Comparison of ENCODE assay signal across 1 cellular context in the genomic region with DNA sequence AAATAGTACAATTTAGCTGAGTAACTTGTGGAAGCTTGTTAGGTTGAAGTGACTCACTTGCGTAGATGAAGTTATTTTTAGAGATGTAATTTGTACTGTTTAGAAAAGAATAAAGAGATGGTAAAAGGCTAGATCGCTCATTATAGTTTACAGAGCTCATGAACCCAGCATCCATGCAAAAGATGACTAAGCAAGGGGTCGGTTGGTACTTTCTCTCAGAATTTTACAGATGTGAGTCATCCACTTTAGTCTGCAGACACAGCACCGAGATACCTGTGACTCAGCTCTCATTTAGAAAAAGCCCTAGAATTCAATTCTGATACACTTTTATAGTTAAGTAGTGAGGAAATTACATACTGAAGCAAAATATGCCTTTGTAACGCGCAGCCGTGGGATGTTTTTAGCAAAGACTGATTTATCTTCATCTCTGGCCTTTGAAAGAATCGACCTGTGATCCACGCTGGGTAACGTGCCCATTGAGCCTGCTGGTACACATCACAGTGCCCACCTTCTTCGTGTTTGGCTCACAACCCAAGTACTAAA.
TF ChIP-seq lines count a peak whose summit lies in the region.

No MANE protein-coding gene starts in this region.

TF ChIP-seq in K562, 482 proteins besides CTCF, POLR2A, EP300 and RAD21 (continued from another document and continues in another):
- TF ChIP-seq, protein P1, sequence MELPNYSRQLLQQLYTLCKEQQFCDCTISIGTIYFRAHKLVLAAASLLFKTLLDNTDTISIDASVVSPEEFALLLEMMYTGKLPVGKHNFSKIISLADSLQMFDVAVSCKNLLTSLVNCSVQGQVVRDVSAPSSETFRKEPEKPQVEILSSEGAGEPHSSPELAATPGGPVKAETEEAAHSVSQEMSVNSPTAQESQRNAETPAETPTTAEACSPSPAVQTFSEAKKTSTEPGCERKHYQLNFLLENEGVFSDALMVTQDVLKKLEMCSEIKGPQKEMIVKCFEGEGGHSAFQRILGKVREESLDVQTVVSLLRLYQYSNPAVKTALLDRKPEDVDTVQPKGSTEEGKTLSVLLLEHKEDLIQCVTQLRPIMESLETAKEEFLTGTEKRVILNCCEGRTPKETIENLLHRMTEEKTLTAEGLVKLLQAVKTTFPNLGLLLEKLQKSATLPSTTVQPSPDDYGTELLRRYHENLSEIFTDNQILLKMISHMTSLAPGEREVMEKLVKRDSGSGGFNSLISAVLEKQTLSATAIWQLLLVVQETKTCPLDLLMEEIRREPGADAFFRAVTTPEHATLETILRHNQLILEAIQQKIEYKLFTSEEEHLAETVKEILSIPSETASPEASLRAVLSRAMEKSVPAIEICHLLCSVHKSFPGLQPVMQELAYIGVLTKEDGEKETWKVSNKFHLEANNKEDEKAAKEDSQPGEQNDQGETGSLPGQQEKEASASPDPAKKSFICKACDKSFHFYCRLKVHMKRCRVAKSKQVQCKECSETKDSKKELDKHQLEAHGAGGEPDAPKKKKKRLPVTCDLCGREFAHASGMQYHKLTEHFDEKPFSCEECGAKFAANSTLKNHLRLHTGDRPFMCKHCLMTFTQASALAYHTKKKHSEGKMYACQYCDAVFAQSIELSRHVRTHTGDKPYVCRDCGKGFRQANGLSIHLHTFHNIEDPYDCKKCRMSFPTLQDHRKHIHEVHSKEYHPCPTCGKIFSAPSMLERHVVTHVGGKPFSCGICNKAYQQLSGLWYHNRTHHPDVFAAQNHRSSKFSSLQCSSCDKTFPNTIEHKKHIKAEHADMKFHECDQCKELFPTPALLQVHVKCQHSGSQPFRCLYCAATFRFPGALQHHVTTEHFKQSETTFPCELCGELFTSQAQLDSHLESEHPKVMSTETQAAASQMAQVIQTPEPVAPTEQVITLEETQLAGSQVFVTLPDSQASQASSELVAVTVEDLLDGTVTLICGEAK (IDR thresholded peaks at IDR 0.05) = no peak
- TF ChIP-seq, protein P1 (CRISPR knock-in tag; IDR thresholded peaks at IDR 0.05) = no peak
- TF ChIP-seq, protein P2, sequence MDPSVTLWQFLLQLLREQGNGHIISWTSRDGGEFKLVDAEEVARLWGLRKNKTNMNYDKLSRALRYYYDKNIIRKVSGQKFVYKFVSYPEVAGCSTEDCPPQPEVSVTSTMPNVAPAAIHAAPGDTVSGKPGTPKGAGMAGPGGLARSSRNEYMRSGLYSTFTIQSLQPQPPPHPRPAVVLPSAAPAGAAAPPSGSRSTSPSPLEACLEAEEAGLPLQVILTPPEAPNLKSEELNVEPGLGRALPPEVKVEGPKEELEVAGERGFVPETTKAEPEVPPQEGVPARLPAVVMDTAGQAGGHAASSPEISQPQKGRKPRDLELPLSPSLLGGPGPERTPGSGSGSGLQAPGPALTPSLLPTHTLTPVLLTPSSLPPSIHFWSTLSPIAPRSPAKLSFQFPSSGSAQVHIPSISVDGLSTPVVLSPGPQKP (CRISPR knock-in tag; IDR thresholded peaks at IDR 0.05) = no peak
- no peak for TF ChIP-seq HMGN3 (IDR thresholded peaks at IDR 0.05; ENCODE audit: borderline replicate concordance, extremely low read depth, insufficient read length, low read depth, low read length)
- TF ChIP-seq SUPT5H (IDR thresholded peaks at IDR 0.05) = no peak
- TF ChIP-seq, protein P3, sequence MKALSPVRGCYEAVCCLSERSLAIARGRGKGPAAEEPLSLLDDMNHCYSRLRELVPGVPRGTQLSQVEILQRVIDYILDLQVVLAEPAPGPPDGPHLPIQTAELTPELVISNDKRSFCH (CRISPR knock-in tag; IDR thresholded peaks at IDR 0.05) = no peak
- TF ChIP-seq, protein P3 (tag; IDR thresholded peaks at IDR 0.05) = no peak
- no peak for TF ChIP-seq ZNF77 (CRISPR knock-in tag; IDR thresholded peaks at IDR 0.05)
- no peak for TF ChIP-seq FOXK1 (CRISPR knock-in tag; IDR thresholded peaks at IDR 0.05; ENCODE audit: borderline replicate concordance)
- no peak for TF ChIP-seq MCM3 (IDR thresholded peaks at IDR 0.05)
- TF ChIP-seq ZNF445 (CRISPR knock-in tag; IDR thresholded peaks at IDR 0.05; ENCODE audit: low read depth) = no peak
- TF ChIP-seq, protein P4, sequence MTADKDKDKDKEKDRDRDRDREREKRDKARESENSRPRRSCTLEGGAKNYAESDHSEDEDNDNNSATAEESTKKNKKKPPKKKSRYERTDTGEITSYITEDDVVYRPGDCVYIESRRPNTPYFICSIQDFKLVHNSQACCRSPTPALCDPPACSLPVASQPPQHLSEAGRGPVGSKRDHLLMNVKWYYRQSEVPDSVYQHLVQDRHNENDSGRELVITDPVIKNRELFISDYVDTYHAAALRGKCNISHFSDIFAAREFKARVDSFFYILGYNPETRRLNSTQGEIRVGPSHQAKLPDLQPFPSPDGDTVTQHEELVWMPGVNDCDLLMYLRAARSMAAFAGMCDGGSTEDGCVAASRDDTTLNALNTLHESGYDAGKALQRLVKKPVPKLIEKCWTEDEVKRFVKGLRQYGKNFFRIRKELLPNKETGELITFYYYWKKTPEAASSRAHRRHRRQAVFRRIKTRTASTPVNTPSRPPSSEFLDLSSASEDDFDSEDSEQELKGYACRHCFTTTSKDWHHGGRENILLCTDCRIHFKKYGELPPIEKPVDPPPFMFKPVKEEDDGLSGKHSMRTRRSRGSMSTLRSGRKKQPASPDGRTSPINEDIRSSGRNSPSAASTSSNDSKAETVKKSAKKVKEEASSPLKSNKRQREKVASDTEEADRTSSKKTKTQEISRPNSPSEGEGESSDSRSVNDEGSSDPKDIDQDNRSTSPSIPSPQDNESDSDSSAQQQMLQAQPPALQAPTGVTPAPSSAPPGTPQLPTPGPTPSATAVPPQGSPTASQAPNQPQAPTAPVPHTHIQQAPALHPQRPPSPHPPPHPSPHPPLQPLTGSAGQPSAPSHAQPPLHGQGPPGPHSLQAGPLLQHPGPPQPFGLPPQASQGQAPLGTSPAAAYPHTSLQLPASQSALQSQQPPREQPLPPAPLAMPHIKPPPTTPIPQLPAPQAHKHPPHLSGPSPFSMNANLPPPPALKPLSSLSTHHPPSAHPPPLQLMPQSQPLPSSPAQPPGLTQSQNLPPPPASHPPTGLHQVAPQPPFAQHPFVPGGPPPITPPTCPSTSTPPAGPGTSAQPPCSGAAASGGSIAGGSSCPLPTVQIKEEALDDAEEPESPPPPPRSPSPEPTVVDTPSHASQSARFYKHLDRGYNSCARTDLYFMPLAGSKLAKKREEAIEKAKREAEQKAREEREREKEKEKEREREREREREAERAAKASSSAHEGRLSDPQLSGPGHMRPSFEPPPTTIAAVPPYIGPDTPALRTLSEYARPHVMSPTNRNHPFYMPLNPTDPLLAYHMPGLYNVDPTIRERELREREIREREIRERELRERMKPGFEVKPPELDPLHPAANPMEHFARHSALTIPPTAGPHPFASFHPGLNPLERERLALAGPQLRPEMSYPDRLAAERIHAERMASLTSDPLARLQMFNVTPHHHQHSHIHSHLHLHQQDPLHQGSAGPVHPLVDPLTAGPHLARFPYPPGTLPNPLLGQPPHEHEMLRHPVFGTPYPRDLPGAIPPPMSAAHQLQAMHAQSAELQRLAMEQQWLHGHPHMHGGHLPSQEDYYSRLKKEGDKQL (CRISPR knock-in tag; IDR thresholded peaks at IDR 0.05; ENCODE audit: borderline replicate concordance) = no peak
- TF ChIP-seq ZKSCAN8 (CRISPR knock-in tag; IDR thresholded peaks at IDR 0.05) = no peak
- TF ChIP-seq CSDE1 (IDR thresholded peaks at IDR 0.05) = no peak
- no peak for TF ChIP-seq TEAD4 (IDR thresholded peaks at IDR 0.05; ENCODE audit: low read length)
- no peak for TF ChIP-seq TEAD4 (CRISPR knock-in tag; IDR thresholded peaks at IDR 0.05; ENCODE audit: borderline replicate concordance)
- no peak for TF ChIP-seq ATF1 (CRISPR knock-in tag; IDR thresholded peaks at IDR 0.05)
- no peak for TF ChIP-seq ATF1 (tag; IDR thresholded peaks at IDR 0.05)
- TF ChIP-seq PRMT5 (CRISPR knock-in tag; IDR thresholded peaks at IDR 0.05) = no peak
- TF ChIP-seq C11orf30 (IDR thresholded peaks at IDR 0.05; ENCODE audit: low read depth) = peak; percentile 68
- no peak for TF ChIP-seq HDAC8 (tag; IDR thresholded peaks at IDR 0.05)
- no peak for TF ChIP-seq STAT5A (IDR thresholded peaks at IDR 0.05; ENCODE audit: borderline replicate concordance, low read length)
- no peak for TF ChIP-seq KDM2B (CRISPR knock-in tag; IDR thresholded peaks at IDR 0.05)
- TF ChIP-seq SMARCC2 (IDR thresholded peaks at IDR 0.05; ENCODE audit: low read depth) = peak; percentile 65
- TF ChIP-seq, protein P5, sequence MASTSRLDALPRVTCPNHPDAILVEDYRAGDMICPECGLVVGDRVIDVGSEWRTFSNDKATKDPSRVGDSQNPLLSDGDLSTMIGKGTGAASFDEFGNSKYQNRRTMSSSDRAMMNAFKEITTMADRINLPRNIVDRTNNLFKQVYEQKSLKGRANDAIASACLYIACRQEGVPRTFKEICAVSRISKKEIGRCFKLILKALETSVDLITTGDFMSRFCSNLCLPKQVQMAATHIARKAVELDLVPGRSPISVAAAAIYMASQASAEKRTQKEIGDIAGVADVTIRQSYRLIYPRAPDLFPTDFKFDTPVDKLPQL (IDR thresholded peaks at IDR 0.05; ENCODE audit: extremely low read depth, insufficient read length) = no peak
- TF ChIP-seq XRCC5 (IDR thresholded peaks at IDR 0.05; ENCODE audit: low read depth, low read length) = no peak
- no peak for TF ChIP-seq ZNF551 (CRISPR knock-in tag; IDR thresholded peaks at IDR 0.05)
- TF ChIP-seq, protein P6, sequence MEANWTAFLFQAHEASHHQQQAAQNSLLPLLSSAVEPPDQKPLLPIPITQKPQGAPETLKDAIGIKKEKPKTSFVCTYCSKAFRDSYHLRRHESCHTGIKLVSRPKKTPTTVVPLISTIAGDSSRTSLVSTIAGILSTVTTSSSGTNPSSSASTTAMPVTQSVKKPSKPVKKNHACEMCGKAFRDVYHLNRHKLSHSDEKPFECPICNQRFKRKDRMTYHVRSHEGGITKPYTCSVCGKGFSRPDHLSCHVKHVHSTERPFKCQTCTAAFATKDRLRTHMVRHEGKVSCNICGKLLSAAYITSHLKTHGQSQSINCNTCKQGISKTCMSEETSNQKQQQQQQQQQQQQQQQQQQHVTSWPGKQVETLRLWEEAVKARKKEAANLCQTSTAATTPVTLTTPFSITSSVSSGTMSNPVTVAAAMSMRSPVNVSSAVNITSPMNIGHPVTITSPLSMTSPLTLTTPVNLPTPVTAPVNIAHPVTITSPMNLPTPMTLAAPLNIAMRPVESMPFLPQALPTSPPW (CRISPR knock-in tag; IDR thresholded peaks at IDR 0.05) = no peak
- TF ChIP-seq SREBF1 (IDR thresholded peaks at IDR 0.05; ENCODE audit: borderline replicate concordance, low read depth, low read length) = no peak
- no peak for TF ChIP-seq ZFPM2 (CRISPR knock-in tag; IDR thresholded peaks at IDR 0.05)
- peak; percentile 30 for TF ChIP-seq FOS (IDR thresholded peaks at IDR 0.05; ENCODE audit: extremely low read depth, insufficient read length)
- TF ChIP-seq, protein P7, sequence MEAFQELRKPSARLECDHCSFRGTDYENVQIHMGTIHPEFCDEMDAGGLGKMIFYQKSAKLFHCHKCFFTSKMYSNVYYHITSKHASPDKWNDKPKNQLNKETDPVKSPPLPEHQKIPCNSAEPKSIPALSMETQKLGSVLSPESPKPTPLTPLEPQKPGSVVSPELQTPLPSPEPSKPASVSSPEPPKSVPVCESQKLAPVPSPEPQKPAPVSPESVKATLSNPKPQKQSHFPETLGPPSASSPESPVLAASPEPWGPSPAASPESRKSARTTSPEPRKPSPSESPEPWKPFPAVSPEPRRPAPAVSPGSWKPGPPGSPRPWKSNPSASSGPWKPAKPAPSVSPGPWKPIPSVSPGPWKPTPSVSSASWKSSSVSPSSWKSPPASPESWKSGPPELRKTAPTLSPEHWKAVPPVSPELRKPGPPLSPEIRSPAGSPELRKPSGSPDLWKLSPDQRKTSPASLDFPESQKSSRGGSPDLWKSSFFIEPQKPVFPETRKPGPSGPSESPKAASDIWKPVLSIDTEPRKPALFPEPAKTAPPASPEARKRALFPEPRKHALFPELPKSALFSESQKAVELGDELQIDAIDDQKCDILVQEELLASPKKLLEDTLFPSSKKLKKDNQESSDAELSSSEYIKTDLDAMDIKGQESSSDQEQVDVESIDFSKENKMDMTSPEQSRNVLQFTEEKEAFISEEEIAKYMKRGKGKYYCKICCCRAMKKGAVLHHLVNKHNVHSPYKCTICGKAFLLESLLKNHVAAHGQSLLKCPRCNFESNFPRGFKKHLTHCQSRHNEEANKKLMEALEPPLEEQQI (IDR thresholded peaks at IDR 0.05) = no peak
- no peak for TF ChIP-seq PHTF2 (CRISPR knock-in tag; IDR thresholded peaks at IDR 0.05)
- TF ChIP-seq, protein P8, sequence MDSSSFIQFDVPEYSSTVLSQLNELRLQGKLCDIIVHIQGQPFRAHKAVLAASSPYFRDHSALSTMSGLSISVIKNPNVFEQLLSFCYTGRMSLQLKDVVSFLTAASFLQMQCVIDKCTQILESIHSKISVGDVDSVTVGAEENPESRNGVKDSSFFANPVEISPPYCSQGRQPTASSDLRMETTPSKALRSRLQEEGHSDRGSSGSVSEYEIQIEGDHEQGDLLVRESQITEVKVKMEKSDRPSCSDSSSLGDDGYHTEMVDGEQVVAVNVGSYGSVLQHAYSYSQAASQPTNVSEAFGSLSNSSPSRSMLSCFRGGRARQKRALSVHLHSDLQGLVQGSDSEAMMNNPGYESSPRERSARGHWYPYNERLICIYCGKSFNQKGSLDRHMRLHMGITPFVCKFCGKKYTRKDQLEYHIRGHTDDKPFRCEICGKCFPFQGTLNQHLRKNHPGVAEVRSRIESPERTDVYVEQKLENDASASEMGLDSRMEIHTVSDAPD (CRISPR knock-in tag; IDR thresholded peaks at IDR 0.05) = no peak
- no peak for TF ChIP-seq MAZ (CRISPR knock-in tag; conservative IDR thresholded peaks at IDR 0.05 in 1 of 2, IDR thresholded peaks at IDR 0.05 in 1 of 2)
- TF ChIP-seq NR1H2 (CRISPR knock-in tag; IDR thresholded peaks at IDR 0.05) = no peak
- TF ChIP-seq ZKSCAN3 (CRISPR knock-in tag; IDR thresholded peaks at IDR 0.05) = no peak
- TF ChIP-seq THRAP3 (IDR thresholded peaks at IDR 0.05; ENCODE audit: borderline replicate concordance) = no peak
